In genomic region chr7:124655990-124656389, GRCh38 we compare ENCODE assay signal across 31 cellular contexts.
DNase-seq lines count a peak whose midpoint lies in the region; ATAC-seq lines count a peak whose summit lies in the region.
"Had no signal": no experiment of that assay in that cellular context is flagged by ENCODE, and none has a peak within 500 bp of the region (broad histone marks: within the 10 kb centered on the region; RNA-seq: fewer than 3 reads in every experiment).

No MANE protein-coding gene starts in this region.

- intact Hi-C loops in Right ventricle myocardium superior (cut with DNase I), result no loop called here

- DNase-seq in COR-L47 (lab: John Stamatoyannopoulos, UW) (peak; percentile 33), NCI-H1092 (lab: John Stamatoyannopoulos, UW) (peak; percentile 45), NCI-H2081 treated with DMSO at 0.1 percent for 48 hours (lab: John Stamatoyannopoulos, UW) (peak; percentile 39), NCI-H526 (lab: John Stamatoyannopoulos, UW) (peak; percentile 90 to 93), HuH-7.5 (ENCODE audit: low spot score) (no peak), amygdala (lab: John Stamatoyannopoulos, UW) (no peak), Right ventricle myocardium superior (no peak)
- DNase-seq in stimulated activated naive B cell treated with anti-CD40 and anti-IgM and Interleukin-4, amounts not matched to agents 10 μg/mL and 1 μg/mL and 100 μg/mL, for 72 hours, result no peak
- DNase-seq: activated CD4-positive, alpha-beta memory T cell treated with anti-CD3 and anti-CD28 coated beads, Interleukin-2, amount 10 ng/mL, durations not matched to agents 7 days and 5 days; activated CD4-positive, alpha-beta T cell treated with anti-CD3 and anti-CD28 coated beads for 1 hour; activated CD8-positive, alpha-beta memory T cell treated with anti-CD3 and anti-CD28 coated beads, Interleukin-2, amount 50 U/mL, for 48 hours; activated naive CD4-positive, alpha-beta T cell treated with anti-CD3 and anti-CD28 coated beads, Interleukin-2, amount 10 ng/mL, durations not matched to agents 7 days and 5 days; adrenal gland; body of pancreas; CD4-positive, alpha-beta T cell; cerebellar nuclear complex; dermis blood vessel endothelial cell; DMS 273 treated with DMSO at 0.1 percent for 48 hours; endodermal cell; H7; head of caudate nucleus; NCI-H226; nephron progenitor cell; Peyer's patch; substantia nigra; trophoblast cell had no signal

- peaks cover 0 to 1% of the 10 kb centered on the region in 2 donors for H3K9me3 Mint-ChIP-seq in stimulated activated naive B cell treated with anti-CD40 and anti-IgM and Interleukin-4, amounts not matched to agents 10 μg/mL and 1 μg/mL and 100 μg/mL, for 72 hours
- H3K9me3 Mint-ChIP-seq: activated CD4-positive, alpha-beta memory T cell treated with anti-CD3 and anti-CD28 coated beads, Interleukin-2, amount 10 ng/mL, durations not matched to agents 7 days and 5 days; activated naive CD4-positive, alpha-beta T cell treated with anti-CD3 and anti-CD28 coated beads, Interleukin-2, amount 10 ng/mL, durations not matched to agents 7 days and 5 days; CD4-positive, alpha-beta T cell; endodermal cell; memory B cell; nephron progenitor cell; stimulated activated memory B cell treated with anti-CD40 and anti-IgM and Interleukin-4, amounts not matched to agents 10 μg/mL and 1 μg/mL and 100 μg/mL, for 72 hours; T-helper 2 cell treated with Interferon-gamma antibody and Interleukin-4, amounts not matched to agents 5 μg/mL and 100 μg/mL, for 36 hours had no signal

- no peak for ATAC-seq in stimulated activated naive B cell treated with anti-CD40 and anti-IgM and Interleukin-4, amounts not matched to agents 10 μg/mL and 1 μg/mL and 100 μg/mL, for 72 hours (replicated peaks)
- no peak for ATAC-seq in Right ventricle myocardium superior (ENCODE audit: poor library complexity)
- ATAC-seq: activated T-helper 17 cell treated with anti-CD3 and anti-CD28 coated beads, Interleukin-2, amount 50 U/mL, for 72 hours; body of pancreas; left lobe of liver; stimulated activated memory B cell treated with anti-CD40 and anti-IgM and Interleukin-4, amounts not matched to agents 10 μg/mL and 1 μg/mL and 100 μg/mL, for 72 hours had no signal

- H3K27ac Mint-ChIP-seq in stimulated activated naive B cell treated with anti-CD40 and anti-IgM and Interleukin-4, amounts not matched to agents 10 μg/mL and 1 μg/mL and 100 μg/mL, for 72 hours, result no peak overlapping the region
- H3K27ac Mint-ChIP-seq: activated CD4-positive, alpha-beta memory T cell treated with anti-CD3 and anti-CD28 coated beads, Interleukin-2, amount 10 ng/mL, durations not matched to agents 7 days and 5 days; activated naive CD4-positive, alpha-beta T cell treated with anti-CD3 and anti-CD28 coated beads, Interleukin-2, amount 10 ng/mL, durations not matched to agents 7 days and 5 days; activated T-helper 17 cell treated with anti-CD3 and anti-CD28 coated beads, Interleukin-2, amount 50 U/mL, for 72 hours; CD4-positive, alpha-beta T cell; endodermal cell; memory B cell; nephron progenitor cell; stimulated activated memory B cell treated with anti-CD40 and anti-IgM and Interleukin-4, amounts not matched to agents 10 μg/mL and 1 μg/mL and 100 μg/mL, for 72 hours; T-helper 2 cell treated with Interferon-gamma antibody and Interleukin-4, amounts not matched to agents 5 μg/mL and 100 μg/mL, for 36 hours had no signal

- no peak overlapping the region for H3K4me3 Mint-ChIP-seq in stimulated activated naive B cell treated with anti-CD40 and anti-IgM and Interleukin-4, amounts not matched to agents 10 μg/mL and 1 μg/mL and 100 μg/mL, for 72 hours
- H3K4me3 Mint-ChIP-seq: activated CD4-positive, alpha-beta memory T cell treated with anti-CD3 and anti-CD28 coated beads, Interleukin-2, amount 10 ng/mL, durations not matched to agents 7 days and 5 days; activated naive CD4-positive, alpha-beta T cell treated with anti-CD3 and anti-CD28 coated beads, Interleukin-2, amount 10 ng/mL, durations not matched to agents 7 days and 5 days; activated T-helper 17 cell treated with anti-CD3 and anti-CD28 coated beads, Interleukin-2, amount 50 U/mL, for 72 hours; CD4-positive, alpha-beta T cell; endodermal cell; memory B cell; nephron progenitor cell; stimulated activated memory B cell treated with anti-CD40 and anti-IgM and Interleukin-4, amounts not matched to agents 10 μg/mL and 1 μg/mL and 100 μg/mL, for 72 hours; T-helper 2 cell treated with Interferon-gamma antibody and Interleukin-4, amounts not matched to agents 5 μg/mL and 100 μg/mL, for 36 hours had no signal

- no peaks in the 10 kb centered on the region for H3K27me3 Mint-ChIP-seq in stimulated activated naive B cell treated with anti-CD40 and anti-IgM and Interleukin-4, amounts not matched to agents 10 μg/mL and 1 μg/mL and 100 μg/mL, for 72 hours
- H3K27me3 Mint-ChIP-seq: activated CD4-positive, alpha-beta memory T cell treated with anti-CD3 and anti-CD28 coated beads, Interleukin-2, amount 10 ng/mL, durations not matched to agents 7 days and 5 days; activated naive CD4-positive, alpha-beta T cell treated with anti-CD3 and anti-CD28 coated beads, Interleukin-2, amount 10 ng/mL, durations not matched to agents 7 days and 5 days; activated T-helper 17 cell treated with anti-CD3 and anti-CD28 coated beads, Interleukin-2, amount 50 U/mL, for 72 hours; CD4-positive, alpha-beta T cell; memory B cell; stimulated activated memory B cell treated with anti-CD40 and anti-IgM and Interleukin-4, amounts not matched to agents 10 μg/mL and 1 μg/mL and 100 μg/mL, for 72 hours had no signal

- no peaks in the 10 kb centered on the region for H3K36me3 Mint-ChIP-seq in stimulated activated naive B cell treated with anti-CD40 and anti-IgM and Interleukin-4, amounts not matched to agents 10 μg/mL and 1 μg/mL and 100 μg/mL, for 72 hours
- H3K36me3 Mint-ChIP-seq: activated naive CD4-positive, alpha-beta T cell treated with anti-CD3 and anti-CD28 coated beads, Interleukin-2, amount 10 ng/mL, durations not matched to agents 7 days and 5 days; memory B cell; stimulated activated memory B cell treated with anti-CD40 and anti-IgM and Interleukin-4, amounts not matched to agents 10 μg/mL and 1 μg/mL and 100 μg/mL, for 72 hours had no signal

- H3K4me1 Mint-ChIP-seq in stimulated activated naive B cell treated with anti-CD40 and anti-IgM and Interleukin-4, amounts not matched to agents 10 μg/mL and 1 μg/mL and 100 μg/mL, for 72 hours, result no peaks in the 10 kb centered on the region
- H3K4me1 Mint-ChIP-seq: activated CD4-positive, alpha-beta memory T cell treated with anti-CD3 and anti-CD28 coated beads, Interleukin-2, amount 10 ng/mL, durations not matched to agents 7 days and 5 days; activated naive CD4-positive, alpha-beta T cell treated with anti-CD3 and anti-CD28 coated beads, Interleukin-2, amount 10 ng/mL, durations not matched to agents 7 days and 5 days; activated T-helper 17 cell treated with anti-CD3 and anti-CD28 coated beads, Interleukin-2, amount 50 U/mL, for 72 hours; endodermal cell; memory B cell; nephron progenitor cell; stimulated activated memory B cell treated with anti-CD40 and anti-IgM and Interleukin-4, amounts not matched to agents 10 μg/mL and 1 μg/mL and 100 μg/mL, for 72 hours had no signal

Comparison
In these comparisons a context has a peak if more than half of its experiments do, and no peak if none do; other contexts are left out.
1. DNase-seq: peak in COR-L47 (single experiment), NCI-H1092 (single experiment), NCI-H2081 treated with DMSO at 0.1 percent for 48 hours (single experiment) and NCI-H526 (2 of 2); none in HuH-7.5 (single experiment), amygdala (0 of 56), stimulated activated naive B cell treated with anti-CD40 and anti-IgM and Interleukin-4, amounts not matched to agents 10 μg/mL and 1 μg/mL and 100 μg/mL, for 72 hours (single experiment) and Right ventricle myocardium superior (single experiment).